14 cellular contexts compared by ENCODE assay signal in genomic region chr4:173498023-173498422, GRCh38. TPM values are rescaled to one million over a fixed set of nuclear protein-coding genes. Genes with fewer than 3 reads are reported as not detected.
A peak's percentile ranks its signal among the peaks of the same experiment; 100 is the strongest.
DNase-seq lines count a peak whose midpoint lies in the region; ATAC-seq and TF ChIP-seq lines count a peak whose summit lies in the region.
"Had no signal": no experiment of that assay in that cellular context is flagged by ENCODE, and none has a peak within 500 bp of the region (broad histone marks: within the 10 kb centered on the region; RNA-seq: fewer than 3 reads in every experiment).

No MANE protein-coding gene starts in this region.

- WGBS in tibial nerve, 2 donors, result 71 to 81% methylated on average over 1 of the region's 1 CpG

- DNase-seq in H7, result no peak
- DNase-seq in DMS 273 treated with DMSO at 0.1 percent for 48 hours (lab: John Stamatoyannopoulos, UW), result no peak
- DNase-seq in T-helper 9 cell, result no peak
- DNase-seq in tibial nerve (ENCODE audit: low spot score in 2 of 2), result no peak
- DNase-seq: activated gamma-delta T cell treated with Interleukin-2 at 50 U/mL for 16 hours, caudate nucleus, DMS79, right cardiac atrium had no signal

- no peak for TF ChIP-seq CTCF in tibial nerve (IDR thresholded peaks at IDR 0.05)

- peak in 1 of 2 donors; percentile 11 for TF ChIP-seq POLR2A in tibial nerve (IDR thresholded peaks at IDR 0.05)

- H3K4me1 ChIP-seq in tibial nerve, result peaks cover 0 to 23% (median 0%) of the 10 kb centered on the region in 4 donors

- ATAC-seq in GM18498 (IDR thresholded peaks at IDR 0.05; ENCODE audit: unreplicated experiment) (peak; percentile 63), GM19468 (IDR thresholded peaks at IDR 0.05; ENCODE audit: extremely low read depth, unreplicated experiment) (peak; percentile 37), HG02943 (IDR thresholded peaks at IDR 0.05; ENCODE audit: low read depth, unreplicated experiment) (peak; percentile 52), HG03575 (IDR thresholded peaks at IDR 0.05; ENCODE audit: extremely low read depth, insufficient number of reproducible peaks, low FRiP score, unreplicated experiment) (peak; percentile 33)
- ATAC-seq: right cardiac atrium had no signal

- peaks cover 74% of the 10 kb centered on the region for H3K27me3 ChIP-seq in H7 (ENCODE audit: control insufficient read depth, insufficient read depth, low read length)
- peaks cover 2 to 63% of the 10 kb centered on the region in 2 donors for H3K27me3 ChIP-seq in tibial nerve

- no peaks in the 10 kb centered on the region for H3K36me3 ChIP-seq in H7 (replicated peaks; ENCODE audit: control insufficient read depth, insufficient read depth, low read length)
- no peaks in the 10 kb centered on the region for H3K36me3 ChIP-seq in tibial nerve

- H3K4me3 ChIP-seq in H7 (ENCODE audit: insufficient read depth, low read depth, low read length) (no peak overlapping the region), tibial nerve (no peak overlapping the region)
- H3K4me3 ChIP-seq: SK-N-MC had no signal

- H3K9me3 ChIP-seq in tibial nerve, result peaks cover 0 to 5% (median 0%) of the 10 kb centered on the region in 4 donors

- TF ChIP-seq EP300 in tibial nerve (IDR thresholded peaks at IDR 0.05), result no peak

- H3K27ac ChIP-seq in tibial nerve, result no peak overlapping the region
- H3K27ac ChIP-seq: SK-N-MC had no signal

RNA-seq across cellular contexts. Expression of gene HAND2, which starts 32.0 kb away (rescaled TPM):
- total RNA-seq in H7 (2014; rRNA removed; shearing (Covaris generic)), result not detected in 2 replicates
- total RNA-seq in tibial nerve, result 1 to 10 TPM; 1.9 to 5.1 (median 3.6) TPM
- total RNA-seq: temporal lobe had no signal
